14 cellular contexts compared by ENCODE assay signal in genomic region chr11:35622070-35622469, GRCh38. TPM values are rescaled to one million over a fixed set of nuclear protein-coding genes. Genes with fewer than 3 reads are reported as not detected.
DNase-seq lines count a peak whose midpoint lies in the region; ATAC-seq and TF ChIP-seq lines count a peak whose summit lies in the region.
"Had no signal": no experiment of that assay in that cellular context is flagged by ENCODE, and none has a peak within 500 bp of the region (broad histone marks: within the 10 kb centered on the region; RNA-seq: fewer than 3 reads in every experiment).

No MANE protein-coding gene starts in this region.

- peak overlapping the region; percentile 93 for H3K27ac ChIP-seq in PC-3 (ENCODE audit: low read length)

- H3K36me3 ChIP-seq in PC-3 (ENCODE audit: low read depth, low read length), result no peaks in the 10 kb centered on the region

- H3K79me2 ChIP-seq in PC-3 (ENCODE audit: low read length), result peaks cover 38% of the 10 kb centered on the region

- no peak overlapping the region for H2AFZ ChIP-seq in PC-3 (ENCODE audit: low read length)

- ATAC-seq in PC-3 (no peak), GM21737 (IDR thresholded peaks at IDR 0.05; ENCODE audit: unreplicated experiment) (no peak), HG02678 (IDR thresholded peaks at IDR 0.05; ENCODE audit: unreplicated experiment) (no peak)
- ATAC-seq: stimulated activated naive CD8-positive, alpha-beta T cell treated with anti-CD3 and anti-CD28 coated beads, Interleukin-15, Interleukin-2, amounts not matched to agents 100 U/mL and 50 U/mL, for 24 hours had no signal

- no peaks in the 10 kb centered on the region for H3K9me3 Mint-ChIP-seq in Calu3 (ENCODE audit: low read depth, unreplicated experiment)
- no peaks in the 10 kb centered on the region for H3K9me3 Mint-ChIP-seq in activated T-helper 2 cell treated with anti-CD3 and anti-CD28 coated beads, Interferon-gamma antibody, Interleukin-2, Interleukin-4, amounts not matched to agents 10 μg/mL and 5 μg/mL and 100 μg/mL, durations not matched to agents 14 hours and 24 hours and 36 hours
- H3K9me3 Mint-ChIP-seq: activated T-helper 1 cell treated with anti-CD3 and anti-CD28 coated beads, Interleukin-12 subunit alpha, Interleukin-12 subunit beta, Interleukin-2, Interleukin-4 antibody, amounts not matched to agents 30 ng/mL and 10 ng/mL and 1 ng/mL, durations not matched to agents 14 hours and 24 hours and 36 hours had no signal

- H3F3A ChIP-seq in PC-3 (ENCODE audit: low read length, unreplicated experiment), result no peaks in the 10 kb centered on the region

- H3K4me3 ChIP-seq in PC-3 (ENCODE audit: low read length), result peak overlapping the region; percentile 88

- POLR2A ChIA-PET in PC-3 (lab: Charles Lee; ENCODE audit: unreplicated experiment), result no interaction called here

- peak overlapping the region; percentile 87 for H3K4me2 ChIP-seq in PC-3 (ENCODE audit: low read length)

- H3K36me3 Mint-ChIP-seq in Calu3 (ENCODE audit: insufficient read depth, unreplicated experiment), result peaks cover 29% of the 10 kb centered on the region
- H3K36me3 Mint-ChIP-seq in activated T-helper 2 cell treated with anti-CD3 and anti-CD28 coated beads, Interferon-gamma antibody, Interleukin-2, Interleukin-4, amounts not matched to agents 10 μg/mL and 5 μg/mL and 100 μg/mL, durations not matched to agents 14 hours and 24 hours and 36 hours (ENCODE audit: low read depth), result no peaks in the 10 kb centered on the region

- H3K4me3 Mint-ChIP-seq in Calu3 (ENCODE audit: low read depth, unreplicated experiment), result no peak overlapping the region
- no peak overlapping the region for H3K4me3 Mint-ChIP-seq in activated T-helper 2 cell treated with anti-CD3 and anti-CD28 coated beads, Interferon-gamma antibody, Interleukin-2, Interleukin-4, amounts not matched to agents 10 μg/mL and 5 μg/mL and 100 μg/mL, durations not matched to agents 14 hours and 24 hours and 36 hours (ENCODE audit: low read depth)
- H3K4me3 Mint-ChIP-seq: activated T-helper 1 cell treated with anti-CD3 and anti-CD28 coated beads, Interleukin-12 subunit alpha, Interleukin-12 subunit beta, Interleukin-2, Interleukin-4 antibody, amounts not matched to agents 30 ng/mL and 10 ng/mL and 1 ng/mL, durations not matched to agents 14 hours and 24 hours and 36 hours; endodermal cell had no signal

- peaks cover 44% of the 10 kb centered on the region for H3K4me1 ChIP-seq in PC-3 (ENCODE audit: insufficient read depth, low read length)

- no TSS peak for BruUV-seq in Calu3 (replicated peaks; lab: Mats Ljungman, UMichigan)
- BruUV-seq in PC-3 (replicated peaks; lab: Mats Ljungman, UMichigan), result no TSS peak

- no peaks in the 10 kb centered on the region for H3K27me3 Mint-ChIP-seq in Calu3 (ENCODE audit: unreplicated experiment)
- H3K27me3 Mint-ChIP-seq in activated T-helper 2 cell treated with anti-CD3 and anti-CD28 coated beads, Interferon-gamma antibody, Interleukin-2, Interleukin-4, amounts not matched to agents 10 μg/mL and 5 μg/mL and 100 μg/mL, durations not matched to agents 14 hours and 24 hours and 36 hours (ENCODE audit: low read depth), result peaks cover 62% of the 10 kb centered on the region

- DNase-seq in Calu3, result peak; percentile 14
- DNase-seq in PC-3, result peak; percentile 64
- peak; percentile 70 for DNase-seq in epidermal melanocyte (ENCODE audit: insufficient read length, low spot score)
- DNase-seq in myocyte (ENCODE audit: low read depth), result peak; percentile 63
- no peak for DNase-seq in activated T-helper 2 cell treated with anti-CD3 and anti-CD28 coated beads, Interferon-gamma antibody, Interleukin-2, Interleukin-4, amounts not matched to agents 10 μg/mL and 5 μg/mL and 100 μg/mL, durations not matched to agents 14 hours and 24 hours and 36 hours (ENCODE audit: low spot score)
- DNase-seq in posterior cingulate gyrus, result no peak
- DNase-seq: DMS153; endodermal cell; KBM-7; NCI-H526; stimulated activated naive CD8-positive, alpha-beta T cell treated with anti-CD3 and anti-CD28 coated beads, Interleukin-15, Interleukin-2, amounts not matched to agents 100 U/mL and 50 U/mL, for 24 hours had no signal

- H4K20me1 ChIP-seq in PC-3 (ENCODE audit: low read length), result peaks cover 7% of the 10 kb centered on the region

- no peak for TF ChIP-seq CTCF in Calu3 (IDR thresholded peaks at IDR 0.05; ENCODE audit: unreplicated experiment)
- TF ChIP-seq CTCF in PC-3 (conservative IDR thresholded peaks at IDR 0.05; ENCODE audit: low read depth, low read length), result no peak

- H3K9me3 ChIP-seq in PC-3 (ENCODE audit: low read length), result no peaks in the 10 kb centered on the region

- CTCF ChIA-PET in Calu3 (lab: Charles Lee) (interaction anchor here (0.9 kb wide), 1 partner anchor 200 kb away, joined by 4 read pairs; no protein-coding TSS in a partner anchor), PC-3 (lab: Charles Lee) (interaction anchor here (1.2 kb wide), 1 partner anchor 200 kb away, joined by 5 read pairs; no protein-coding TSS in a partner anchor)

- H3K27me3 ChIP-seq in PC-3 (ENCODE audit: low read length), result no peaks in the 10 kb centered on the region

- peaks cover 29% of the 10 kb centered on the region for H3K4me1 Mint-ChIP-seq in Calu3 (ENCODE audit: low read depth, unreplicated experiment)
- peaks cover 6% of the 10 kb centered on the region for H3K4me1 Mint-ChIP-seq in activated T-helper 2 cell treated with anti-CD3 and anti-CD28 coated beads, Interferon-gamma antibody, Interleukin-2, Interleukin-4, amounts not matched to agents 10 μg/mL and 5 μg/mL and 100 μg/mL, durations not matched to agents 14 hours and 24 hours and 36 hours (ENCODE audit: low read depth)

- no peak overlapping the region for H3K27ac Mint-ChIP-seq in Calu3 (ENCODE audit: unreplicated experiment)
- no peak overlapping the region for H3K27ac Mint-ChIP-seq in activated T-helper 2 cell treated with anti-CD3 and anti-CD28 coated beads, Interferon-gamma antibody, Interleukin-2, Interleukin-4, amounts not matched to agents 10 μg/mL and 5 μg/mL and 100 μg/mL, durations not matched to agents 14 hours and 24 hours and 36 hours
- H3K27ac Mint-ChIP-seq: activated T-helper 1 cell treated with anti-CD3 and anti-CD28 coated beads, Interleukin-12 subunit alpha, Interleukin-12 subunit beta, Interleukin-2, Interleukin-4 antibody, amounts not matched to agents 30 ng/mL and 10 ng/mL and 1 ng/mL, durations not matched to agents 14 hours and 24 hours and 36 hours; endodermal cell had no signal

- no peaks in the 10 kb centered on the region for H3K9me2 ChIP-seq in PC-3 (replicated peaks; ENCODE audit: low read length)

- intact Hi-C loops in Calu3 (cut with micrococcal nuclease; ENCODE audit: unreplicated experiment), result loop anchor here (10.0 kb wide), 1 partner anchor 113 kb away; no protein-coding TSS in a partner anchor
- intact Hi-C loops in PC-3 (cut with micrococcal nuclease), result loop anchor here (5.0 kb wide), 1 partner anchor 330 kb away; no protein-coding TSS in a partner anchor
- intact Hi-C loops in activated T-helper 2 cell treated with anti-CD3 and anti-CD28 coated beads, Interferon-gamma antibody, Interleukin-2, Interleukin-4, amounts not matched to agents 10 μg/mL and 5 μg/mL and 100 μg/mL, durations not matched to agents 14 hours and 24 hours and 36 hours (cut with micrococcal nuclease), result no loop called here
- intact Hi-C loops in posterior cingulate gyrus (cut with DNase I), result no loop called here

- H3K9ac ChIP-seq in PC-3 (ENCODE audit: low read length), result no peak overlapping the region

RNA-seq across cellular contexts. Expression of gene FJX1, which starts 3.8 kb away (rescaled TPM):
- total RNA-seq in Calu3 (2022) (19.1 and 19.8 TPM in 2 replicates), PC-3 (2014; rRNA removed) (71.4 and 97.1 TPM in 2 replicates), myocyte (42.9 and 48.1 TPM in 2 replicates)
- polyA plus RNA-seq in myocyte (2012), result 62.7 TPM
- total RNA-seq in activated T-helper 2 cell treated with anti-CD3 and anti-CD28 coated beads, Interferon-gamma antibody, Interleukin-2, Interleukin-4, amounts not matched to agents 10 μg/mL and 5 μg/mL and 100 μg/mL, durations not matched to agents 14 hours and 24 hours and 36 hours, result 0.09 TPM in 2 replicates

RNA-seq across cellular contexts. Expression of gene TRIM44, which starts 40.5 kb away (rescaled TPM):
- total RNA-seq in Calu3 (2022) (71.3 and 78.2 TPM in 2 replicates), PC-3 (2014; rRNA removed) (14.0 TPM in 2 replicates), myocyte (43.5 and 56.8 TPM in 2 replicates)
- 48.2 TPM for polyA plus RNA-seq in myocyte (2012)
- total RNA-seq in activated T-helper 2 cell treated with anti-CD3 and anti-CD28 coated beads, Interferon-gamma antibody, Interleukin-2, Interleukin-4, amounts not matched to agents 10 μg/mL and 5 μg/mL and 100 μg/mL, durations not matched to agents 14 hours and 24 hours and 36 hours, result 21.7 and 22.8 TPM in 2 replicates

Comparison
In these comparisons a context has a peak if more than half of its experiments do, and no peak if none do; other contexts are left out.
1. DNase-seq: peak in Calu3 (single experiment), PC-3 (single experiment), epidermal melanocyte (single experiment) and myocyte (single experiment); none in activated T-helper 2 cell treated with anti-CD3 and anti-CD28 coated beads, Interferon-gamma antibody, Interleukin-2, Interleukin-4, amounts not matched to agents 10 μg/mL and 5 μg/mL and 100 μg/mL, durations not matched to agents 14 hours and 24 hours and 36 hours (single experiment) and posterior cingulate gyrus (0 of 10).
2. RNA of gene FJX1, which starts 3.8 kb away (total RNA-seq): 71.4 to 97.1 TPM in PC-3, 42.9 to 48.1 TPM in myocyte and 19.1 to 19.8 TPM in Calu3; 0.09 TPM in activated T-helper 2 cell treated with anti-CD3 and anti-CD28 coated beads, Interferon-gamma antibody, Interleukin-2, Interleukin-4, amounts not matched to agents 10 μg/mL and 5 μg/mL and 100 μg/mL, durations not matched to agents 14 hours and 24 hours and 36 hours; every median in the first group is over 10 times any median in the second.
3. intact Hi-C loops: an anchor here in Calu3 (10.0 kb wide) and PC-3 (5.0 kb wide); none called in activated T-helper 2 cell treated with anti-CD3 and anti-CD28 coated beads, Interferon-gamma antibody, Interleukin-2, Interleukin-4, amounts not matched to agents 10 μg/mL and 5 μg/mL and 100 μg/mL, durations not matched to agents 14 hours and 24 hours and 36 hours and posterior cingulate gyrus.